Comparison of ENCODE assay signal across 21 cellular contexts in the genomic region with DNA sequence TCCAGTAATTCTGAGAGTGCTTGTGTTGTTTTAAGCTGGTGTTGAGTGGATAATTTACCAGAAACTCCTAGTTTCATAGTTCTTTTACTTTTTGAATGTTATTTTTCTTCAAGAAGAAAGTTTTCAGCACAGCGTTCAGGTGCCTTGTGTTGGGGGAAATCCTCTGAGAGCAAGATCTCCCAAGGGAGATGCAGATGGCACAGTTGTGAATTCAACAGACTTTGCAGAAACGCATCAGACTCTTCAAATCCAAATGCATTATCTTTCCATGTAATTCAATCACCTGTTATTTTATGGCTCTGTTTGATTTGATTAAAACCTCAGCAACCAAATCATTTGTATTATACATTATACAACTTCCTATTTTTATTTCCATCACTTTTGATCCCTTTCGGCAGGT.
"Had no signal": no experiment of that assay in that cellular context is flagged by ENCODE, and none has a peak within 500 bp of the region (broad histone marks: within the 10 kb centered on the region; RNA-seq: fewer than 3 reads in every experiment).

No MANE protein-coding gene starts in this region.

- H3K9me3 Mint-ChIP-seq: activated B cell treated with CpG ODN at 0.5 μM for 24 hours; activated T-cell treated with anti-CD3 and anti-CD28 coated beads, Interleukin-2, amount 50 U/mL, for 72 hours had no signal

- H3K4me1 Mint-ChIP-seq: activated B cell treated with CpG ODN at 0.5 μM for 24 hours had no signal

- H3K27ac Mint-ChIP-seq: activated B cell treated with CpG ODN at 0.5 μM for 24 hours; activated CD8-positive, alpha-beta T cell treated with anti-CD3 and anti-CD28 coated beads for 36 hours; activated naive CD4-positive, alpha-beta T cell treated with anti-CD3 and anti-CD28 coated beads, Interleukin-2, amount 50 U/mL, for 72 hours; activated T-cell treated with anti-CD3 and anti-CD28 coated beads, Interleukin-2, amount 50 U/mL, for 72 hours; natural killer cell treated with Interleukin-12 subunit alpha and Interleukin-12 subunit beta and Interleukin-15 and Interleukin-18, amount 100 ng/mL, for 72 hours had no signal

- FAIRE-seq: frontal cortex had no signal

- H3K9me3 ChIP-seq: colonic mucosa, left ventricle myocardium inferior, mucosa of descending colon, spleen, suprapubic skin, tibial artery had no signal

- H3K4me1 ChIP-seq: colonic mucosa, left ventricle myocardium inferior, spleen, suprapubic skin had no signal

- H3K27me3 ChIP-seq: colonic mucosa, dorsolateral prefrontal cortex, spleen, suprapubic skin, tibial artery had no signal

- H3K4me3 Mint-ChIP-seq: activated B cell treated with CpG ODN at 0.5 μM for 24 hours; activated CD8-positive, alpha-beta T cell treated with anti-CD3 and anti-CD28 coated beads for 36 hours; activated T-cell treated with anti-CD3 and anti-CD28 coated beads, Interleukin-2, amount 50 U/mL, for 72 hours; natural killer cell treated with Interleukin-12 subunit alpha and Interleukin-12 subunit beta and Interleukin-15 and Interleukin-18, amount 100 ng/mL, for 72 hours had no signal

- ATAC-seq: activated CD8-positive, alpha-beta T cell treated with anti-CD3 and anti-CD28 coated beads for 36 hours; activated naive CD4-positive, alpha-beta T cell treated with anti-CD3 and anti-CD28 coated beads, Interleukin-2, amount 50 U/mL, for 72 hours; activated T-cell treated with anti-CD3 and anti-CD28 coated beads, Interleukin-2, amount 50 U/mL, for 72 hours; mucosa of descending colon; natural killer cell treated with Interleukin-12 subunit alpha and Interleukin-12 subunit beta and Interleukin-15 and Interleukin-18, amount 100 ng/mL, for 72 hours had no signal

- H3K36me3 ChIP-seq: cardiac muscle cell, colonic mucosa, left ventricle myocardium inferior, spleen, suprapubic skin, tibial artery had no signal

- DNase-seq: activated B cell treated with CpG ODN at 0.5 μM for 24 hours; activated CD4-positive, alpha-beta T cell treated with anti-CD3 and anti-CD28 coated beads, Interleukin-2, amount 50 U/mL, for 1 hour; activated CD8-positive, alpha-beta T cell treated with anti-CD3 and anti-CD28 coated beads for 36 hours; activated naive CD4-positive, alpha-beta T cell; activated T-cell treated with anti-CD3 and anti-CD28 coated beads, Interleukin-2, amount 50 U/mL, for 72 hours; cerebellar nuclear complex; colonic mucosa; dorsolateral prefrontal cortex; effector memory CD4-positive, alpha-beta T cell; left ventricle myocardium inferior; mucosa of descending colon; posterior cingulate gyrus; spleen; stimulated activated naive CD4-positive, alpha-beta T cell; T-helper 2 cell; tibial artery had no signal

- H3K27me3 Mint-ChIP-seq: activated B cell treated with CpG ODN at 0.5 μM for 24 hours; activated CD8-positive, alpha-beta T cell treated with anti-CD3 and anti-CD28 coated beads for 36 hours; natural killer cell treated with Interleukin-12 subunit alpha and Interleukin-12 subunit beta and Interleukin-15 and Interleukin-18, amount 100 ng/mL, for 72 hours had no signal

- H3K27ac ChIP-seq: cardiac muscle cell, colonic mucosa, left ventricle myocardium inferior, spleen, suprapubic skin, tibial artery had no signal

- H3K4me3 ChIP-seq: cardiac muscle cell, colonic mucosa, dorsolateral prefrontal cortex, left ventricle myocardium inferior, mucosa of descending colon, spleen, suprapubic skin, tibial artery had no signal

- H3K36me3 Mint-ChIP-seq: activated naive CD4-positive, alpha-beta T cell treated with anti-CD3 and anti-CD28 coated beads, Interleukin-2, amount 50 U/mL, for 72 hours; natural killer cell treated with Interleukin-12 subunit alpha and Interleukin-12 subunit beta and Interleukin-15 and Interleukin-18, amount 100 ng/mL, for 72 hours had no signal
